In genomic region chr2:237150831-237151230, GRCh38 we compare ENCODE assay signal across 19 cellular contexts.
DNase-seq lines count a peak whose midpoint lies in the region; ATAC-seq and TF ChIP-seq lines count a peak whose summit lies in the region.
"Had no signal": no experiment of that assay in that cellular context is flagged by ENCODE, and none has a peak within 500 bp of the region (broad histone marks: within the 10 kb centered on the region; RNA-seq: fewer than 3 reads in every experiment).

No MANE protein-coding gene starts in this region.

- H3K9me3 ChIP-seq in IMR-90 (ENCODE audit: control insufficient read depth, insufficient read depth, low read length) (peaks cover 9% of the 10 kb centered on the region), esophagus muscularis mucosa (peaks cover 0 to 25% (median 14%) of the 10 kb centered on the region in 4 donors)

- H3K18ac ChIP-seq in IMR-90 (ENCODE audit: low read depth, low read length): no peak overlapping the region

- H2AK5ac ChIP-seq in IMR-90 (ENCODE audit: low read depth, low read length): peak overlapping the region; percentile 51; the same call in 1 of the 2 replicates

- TF ChIP-seq CTCF in IMR-90 (conservative IDR thresholded peaks at IDR 0.05; ENCODE audit: low read depth, low read length) (no peak), esophagus muscularis mucosa (IDR thresholded peaks at IDR 0.05) (no peak)

- POLR2A ChIA-PET in IMR-90 (lab: Charles Lee; ENCODE audit: unreplicated experiment): no interaction called here

- H3K27ac ChIP-seq in IMR-90 (ENCODE audit: insufficient read depth, low read length) (no peak overlapping the region), esophagus muscularis mucosa (replicated peaks in 1 of 4) (no peak overlapping the region)
- H3K27ac ChIP-seq: A549 had no signal

- ATAC-seq in IMR-90 (ENCODE audit: low read depth) (no peak), GM21528 (IDR thresholded peaks at IDR 0.05; ENCODE audit: low FRiP score, unreplicated experiment) (no peak), GM19351 (IDR thresholded peaks at IDR 0.05; ENCODE audit: unreplicated experiment) (no peak), GM19397 (IDR thresholded peaks at IDR 0.05; ENCODE audit: unreplicated experiment) (no peak)
- ATAC-seq: A549 had no signal

- no peak for TF ChIP-seq POLR2A in IMR-90 (IDR thresholded peaks at IDR 0.05; ENCODE audit: low read depth, low read length)
- no peak for TF ChIP-seq POLR2A in esophagus muscularis mucosa (IDR thresholded peaks at IDR 0.05; ENCODE audit: low read depth)

- peaks cover 2% of the 10 kb centered on the region; the same call in 1 of the 2 replicates for H3K9me1 ChIP-seq in IMR-90 (ENCODE audit: insufficient read depth, low read length)

- peak overlapping the region; percentile 50; the same call in 1 of the 2 replicates for H3K4ac ChIP-seq in IMR-90 (ENCODE audit: low read depth, low read length)

- BruUV-seq in IMR-90 (replicated peaks; lab: Mats Ljungman, UMichigan): no TSS peak

- H3K4me3 ChIP-seq in IMR-90 (ENCODE audit: insufficient read depth, low read depth, low read length) (no peak overlapping the region), esophagus muscularis mucosa (no peak overlapping the region)
- H3K4me3 ChIP-seq: A549, MG63 had no signal

- no peak for TF ChIP-seq RAD21 in IMR-90 (IDR thresholded peaks at IDR 0.05; ENCODE audit: low read length)

- H4K5ac ChIP-seq in IMR-90 (ENCODE audit: low read depth, low read length): no peak overlapping the region; the same call in 1 of the 2 replicates

- no peak overlapping the region for H2BK5ac ChIP-seq in IMR-90 (ENCODE audit: low read depth, low read length, poor library complexity, severe bottlenecking)

- intact Hi-C loops in IMR-90 (cut with micrococcal nuclease): no loop called here
- intact Hi-C loops in esophagus muscularis mucosa (cut with DNase I): loop anchor here (10.0 kb wide), 1 partner anchor 424 kb away; no protein-coding TSS in a partner anchor

- no peak overlapping the region for H2AFZ ChIP-seq in IMR-90 (replicated peaks; ENCODE audit: low read length, poor library complexity)

- no peak overlapping the region for H3K56ac ChIP-seq in IMR-90 (ENCODE audit: extremely low read depth, insufficient read depth, low read length)

- WGBS in IMR-90 (ENCODE audit: extremely low coverage in 2 of 2, insufficient read length in 1 of 2), 2 experiments: 100% methylated on average over 1 of the region's 4 CpGs; no CpG with 5 or more reads in 1 of the 2 experiments
- 96% methylated on average over 4 of the region's 4 CpGs for WGBS in esophagus muscularis mucosa

- H3K36me3 ChIP-seq in IMR-90 (ENCODE audit: control insufficient read depth, insufficient read depth, low read length): no peaks in the 10 kb centered on the region
- no peaks in the 10 kb centered on the region for H3K36me3 ChIP-seq in esophagus muscularis mucosa

- H3K27me3 ChIP-seq in IMR-90 (ENCODE audit: control insufficient read depth, insufficient read depth, low read length): no peaks in the 10 kb centered on the region
- H3K27me3 ChIP-seq in esophagus muscularis mucosa: no peaks in the 10 kb centered on the region
- H3K27me3 ChIP-seq: MG63 had no signal

- peak overlapping the region; percentile 20 for H2BK120ac ChIP-seq in IMR-90 (ENCODE audit: low read depth, low read length)

- no peak for TF ChIP-seq EP300 in esophagus muscularis mucosa (IDR thresholded peaks at IDR 0.05)

- no peaks in the 10 kb centered on the region for H4K20me1 ChIP-seq in IMR-90 (ENCODE audit: insufficient read depth, low read length)

- H4K91ac ChIP-seq in IMR-90 (ENCODE audit: insufficient read depth, low read depth, low read length): no peak overlapping the region

- no peak overlapping the region for H4K8ac ChIP-seq in IMR-90 (ENCODE audit: low read depth in 2 of 2, low read length in 2 of 2)

- CTCF ChIA-PET in IMR-90 (lab: Yijun Ruan, JAX): no interaction called here

- peaks cover 11% of the 10 kb centered on the region for H3K4me1 ChIP-seq in IMR-90 (ENCODE audit: control insufficient read depth, insufficient read depth, low read length)
- peaks cover 0 to 23% (median 17%) of the 10 kb centered on the region in 4 donors for H3K4me1 ChIP-seq in esophagus muscularis mucosa
- H3K4me1 ChIP-seq: A549 had no signal

- in situ Hi-C loops in IMR-90 (cut with MboI; ENCODE audit: low sequenced_read_pairs): loop anchor here (10.0 kb wide), 1 partner anchor 324 kb away; no protein-coding TSS in a partner anchor

- no peak overlapping the region for H3K4me2 ChIP-seq in IMR-90 (ENCODE audit: low read depth, low read length)
- H3K4me2 ChIP-seq: A549 had no signal

- peak overlapping the region; percentile 52; the same call in 1 of the 3 replicates for H2BK15ac ChIP-seq in IMR-90 (ENCODE audit: low read depth, low read length)

- H2AK9ac ChIP-seq in IMR-90 (replicated peaks; ENCODE audit: low read depth, low read length, poor library complexity): no peak overlapping the region

- no peak overlapping the region for H3K23ac ChIP-seq in IMR-90 (ENCODE audit: low read depth, low read length)

- H3K14ac ChIP-seq in IMR-90 (replicated peaks; ENCODE audit: low read depth, low read length): no peak overlapping the region

- dilution Hi-C loops in IMR-90 (cut with HindIII; ENCODE audit: low sequenced_read_pairs, unreplicated experiment): no loop called here

- peak overlapping the region; percentile 54; the same call in 1 of the 2 replicates for H2BK20ac ChIP-seq in IMR-90 (ENCODE audit: low read depth, low read length)

- DNase-seq in IMR-90 (no peak), NCI-H1436 (lab: John Stamatoyannopoulos, UW) (peak; percentile 77), NCI-H345 (lab: John Stamatoyannopoulos, UW) (peak; percentile 61), esophagus muscularis mucosa (ENCODE audit: extremely low spot score) (peak; percentile 66)
- DNase-seq in stimulated activated CD4-positive, alpha-beta T cell treated with anti-CD3 and anti-CD28 coated beads, Interleukin-12 subunit alpha, Interleukin-12 subunit beta, amount 100 ng/mL, for 4 hours: no peak
- DNase-seq: C1 segment of cervical spinal cord, DMS 273 treated with DMSO at 0.1 percent for 48 hours, GF-D8, HFFc6, MG63, NCI-H1694, NCI-H2171 treated with DMSO at 0.1 percent for 48 hours, NCI-H510A, SIG-M5, T-helper 2 cell had no signal

- no peak overlapping the region for H3K9ac ChIP-seq in IMR-90 (ENCODE audit: low read depth, low read length)

- peaks cover 0 to 17% of the 10 kb centered on the region in 2 experiments; a peak in 2 of 4 replicates for H3K79me1 ChIP-seq in IMR-90 (ENCODE audit: low read depth in 1 of 2, low read length in 2 of 2)

TF ChIP-seq in IMR-90, 13 proteins besides CTCF, POLR2A, EP300 and RAD21:
- TF ChIP-seq USF2 (IDR thresholded peaks at IDR 0.05; ENCODE audit: low read depth, low read length) (no peak), CHD1 (IDR thresholded peaks at IDR 0.05; ENCODE audit: low read depth, low read length) (no peak)

Comparison
In these comparisons a context has a peak if more than half of its experiments do, and no peak if none do; other contexts are left out.
1. DNase-seq: peak in NCI-H1436 (single experiment), NCI-H345 (single experiment) and esophagus muscularis mucosa (single experiment); none in IMR-90 (single experiment) and stimulated activated CD4-positive, alpha-beta T cell treated with anti-CD3 and anti-CD28 coated beads, Interleukin-12 subunit alpha, Interleukin-12 subunit beta, amount 100 ng/mL, for 4 hours (single experiment).